ENCODE assay signal across 20 cellular contexts in the genomic region with DNA sequence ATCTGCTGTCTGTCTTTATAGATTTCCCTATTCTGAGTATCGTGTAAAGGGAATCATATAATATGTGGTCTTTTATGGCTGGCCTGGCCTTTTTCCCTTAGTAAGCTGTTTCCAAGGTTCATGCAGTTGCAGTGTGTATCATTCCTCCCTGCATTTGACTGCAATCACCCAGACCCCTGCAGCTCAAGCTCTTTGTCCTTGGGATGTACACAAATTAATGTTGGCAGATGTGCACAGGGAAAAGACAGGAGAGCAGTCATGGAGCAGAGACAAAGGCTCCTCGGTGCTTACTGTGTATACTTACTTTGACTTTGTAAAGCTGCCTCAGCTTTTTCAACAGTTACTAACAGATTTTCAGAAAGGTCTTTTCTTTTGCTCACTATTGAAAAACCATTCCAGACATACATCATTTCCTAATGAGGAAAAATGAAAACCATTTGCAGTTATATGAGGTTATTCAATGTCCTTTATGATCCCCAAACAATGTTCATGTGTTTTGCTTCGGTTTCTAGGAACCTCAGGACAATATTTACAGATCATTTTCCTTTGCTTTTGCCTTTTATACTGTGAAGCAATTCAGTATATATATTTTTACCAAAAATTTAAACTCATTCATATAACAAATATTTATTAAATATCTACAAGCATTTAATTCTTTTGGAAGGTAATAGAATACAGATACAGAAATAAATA.
DNase-seq lines count a peak whose midpoint lies in the region; ATAC-seq and TF ChIP-seq lines count a peak whose summit lies in the region.
"Had no signal": no experiment of that assay in that cellular context is flagged by ENCODE, and none has a peak within 500 bp of the region (broad histone marks: within the 10 kb centered on the region; RNA-seq: fewer than 3 reads in every experiment).

No MANE protein-coding gene starts in this region.

- DNase-seq in COLO668 (lab: John Stamatoyannopoulos, UW; ENCODE audit: unreplicated experiment), result peak; percentile 18
- DNase-seq in NCI-H1694 treated with DMSO at 0.1 percent for 48 hours (lab: John Stamatoyannopoulos, UW), result peak; percentile 72
- DNase-seq in NCI-H82 (lab: John Stamatoyannopoulos, UW), result peak; percentile 83
- peak; percentile 10 for DNase-seq in mesenchymal stem cell
- DNase-seq in PC-9, result no peak
- no peak for DNase-seq in activated CD4-positive, alpha-beta T cell treated with anti-CD3 and anti-CD28 coated beads for 36 hours
- no peak for DNase-seq in SJCRH30
- DNase-seq: activated CD4-positive, alpha-beta T cell treated with anti-CD3 and anti-CD28 coated beads, Interleukin-2, amount 50 U/mL, for 4 hours; activated T-cell treated with anti-CD3 and anti-CD28 coated beads, Interleukin-2, amount 50 U/mL, for 24 hours; CD8-positive, alpha-beta memory T cell; GM23248; immature natural killer cell; Kasumi-1; mammary epithelial cell; NCI-H187 treated with DMSO at 0.1 percent for 48 hours; nephron progenitor cell; stomach had no signal

- WGBS in mesenchymal stem cell, result 85% methylated on average over 2 of the region's 3 CpGs

- H3K36me3 Mint-ChIP-seq in activated CD4-positive, alpha-beta T cell treated with anti-CD3 and anti-CD28 coated beads for 36 hours (ENCODE audit: low read depth), result peaks cover 50% of the 10 kb centered on the region

- H3K27me3 Mint-ChIP-seq in activated CD4-positive, alpha-beta T cell treated with anti-CD3 and anti-CD28 coated beads for 36 hours, result no peaks in the 10 kb centered on the region
- H3K27me3 Mint-ChIP-seq: activated naive CD4-positive, alpha-beta T cell treated with anti-CD3 and anti-CD28 coated beads, Interleukin-2, amount 50 U/mL, for 24 hours; activated T-cell treated with anti-CD3 and anti-CD28 coated beads, Interleukin-2, amount 50 U/mL, for 24 hours; CD8-positive, alpha-beta memory T cell; dendritic cell treated with granulocyte-macrophage colony-stimulating factor and Interleukin-4, amounts not matched to agents 40 ng/mL and 50 ng/mL, for 4 days had no signal

- no peak overlapping the region for H3K4ac ChIP-seq in mesenchymal stem cell (ENCODE audit: low read depth in 1 of 2, low read length in 2 of 2)

- no peak overlapping the region for H3K27ac Mint-ChIP-seq in activated CD4-positive, alpha-beta T cell treated with anti-CD3 and anti-CD28 coated beads for 36 hours
- H3K27ac Mint-ChIP-seq: activated naive CD4-positive, alpha-beta T cell treated with anti-CD3 and anti-CD28 coated beads, Interleukin-2, amount 50 U/mL, for 24 hours; activated T-cell treated with anti-CD3 and anti-CD28 coated beads, Interleukin-2, amount 50 U/mL, for 24 hours; dendritic cell treated with granulocyte-macrophage colony-stimulating factor and Interleukin-4, amounts not matched to agents 40 ng/mL and 50 ng/mL, for 4 days; nephron progenitor cell had no signal

- H3K9me3 ChIP-seq in mesenchymal stem cell (ENCODE audit: control insufficient read depth, low read length) (no peaks in the 10 kb centered on the region), PC-9 (ENCODE audit: insufficient read depth, low read depth) (no peaks in the 10 kb centered on the region), SJCRH30 (replicated peaks) (no peaks in the 10 kb centered on the region)
- H3K9me3 ChIP-seq: stomach had no signal

- CTCF ChIA-PET in PC-9 (lab: Charles Lee), result no interaction called here
- CTCF ChIA-PET in activated CD4-positive, alpha-beta T cell treated with anti-CD3 and anti-CD28 coated beads for 36 hours (lab: Charles Lee), result interaction anchor here (0.6 to 1.4 kb wide), 3 partner anchors 16 to 43 kb away, joined by 3 read pairs; no protein-coding TSS in a partner anchor

- H3K14ac ChIP-seq in mesenchymal stem cell (ENCODE audit: low read length in 2 of 2), result peak overlapping the region in 1 of 2 experiments; percentile 59

- no peak for TF ChIP-seq CTCF in PC-9 (conservative IDR thresholded peaks at IDR 0.05)

- no peak overlapping the region for H2BK120ac ChIP-seq in mesenchymal stem cell (ENCODE audit: low read depth, low read length)

- peaks cover 5 to 54% of the 10 kb centered on the region in 2 experiments for H3K36me3 ChIP-seq in mesenchymal stem cell (ENCODE audit: control insufficient read depth in 1 of 2, insufficient read depth in 2 of 2, low read depth in 1 of 2, low read length in 2 of 2)
- no peaks in the 10 kb centered on the region for H3K36me3 ChIP-seq in PC-9 (ENCODE audit: low read depth)
- H3K36me3 ChIP-seq in SJCRH30, result no peaks in the 10 kb centered on the region

- H2AFZ ChIP-seq in mesenchymal stem cell (ENCODE audit: low read depth, low read length) (no peak overlapping the region), PC-9 (no peak overlapping the region)
- H2AFZ ChIP-seq: GM23248 had no signal

- H3K4me3 Mint-ChIP-seq in activated CD4-positive, alpha-beta T cell treated with anti-CD3 and anti-CD28 coated beads for 36 hours, result no peak overlapping the region
- H3K4me3 Mint-ChIP-seq: activated naive CD4-positive, alpha-beta T cell treated with anti-CD3 and anti-CD28 coated beads, Interleukin-2, amount 50 U/mL, for 24 hours; activated T-cell treated with anti-CD3 and anti-CD28 coated beads, Interleukin-2, amount 50 U/mL, for 24 hours; CD8-positive, alpha-beta memory T cell; dendritic cell treated with granulocyte-macrophage colony-stimulating factor and Interleukin-4, amounts not matched to agents 40 ng/mL and 50 ng/mL, for 4 days; immature natural killer cell; nephron progenitor cell had no signal

- no peaks in the 10 kb centered on the region for H4K20me1 ChIP-seq in PC-9 (ENCODE audit: insufficient read depth)

- H3K9me3 Mint-ChIP-seq in activated CD4-positive, alpha-beta T cell treated with anti-CD3 and anti-CD28 coated beads for 36 hours (ENCODE audit: low read depth), result no peaks in the 10 kb centered on the region
- H3K9me3 Mint-ChIP-seq: activated naive CD4-positive, alpha-beta T cell treated with anti-CD3 and anti-CD28 coated beads, Interleukin-2, amount 50 U/mL, for 24 hours; activated T-cell treated with anti-CD3 and anti-CD28 coated beads, Interleukin-2, amount 50 U/mL, for 24 hours; CD8-positive, alpha-beta memory T cell; dendritic cell treated with granulocyte-macrophage colony-stimulating factor and Interleukin-4, amounts not matched to agents 40 ng/mL and 50 ng/mL, for 4 days; immature natural killer cell; nephron progenitor cell had no signal

- no peak for ATAC-seq in activated CD4-positive, alpha-beta T cell treated with anti-CD3 and anti-CD28 coated beads for 36 hours
- no peak for ATAC-seq in HG03097 (IDR thresholded peaks at IDR 0.05; ENCODE audit: low FRiP score, unreplicated experiment)

- H3K4me1 Mint-ChIP-seq in activated CD4-positive, alpha-beta T cell treated with anti-CD3 and anti-CD28 coated beads for 36 hours, result peaks cover 15% of the 10 kb centered on the region
- H3K4me1 Mint-ChIP-seq: nephron progenitor cell had no signal

- no peak overlapping the region for H3K23ac ChIP-seq in mesenchymal stem cell (ENCODE audit: low read length in 2 of 2)

- no peak overlapping the region for H3K27ac ChIP-seq in mesenchymal stem cell (ENCODE audit: low read length, poor library complexity, severe bottlenecking)
- H3K27ac ChIP-seq in PC-9, result no peak overlapping the region
- H3K27ac ChIP-seq in SJCRH30, result no peak overlapping the region
- H3K27ac ChIP-seq: GM23248, stomach had no signal

- H3K4me3 ChIP-seq in mesenchymal stem cell (ENCODE audit: insufficient read depth in 1 of 2, low read depth in 1 of 2, low read length in 2 of 2) (no peak overlapping the region), PC-9 (no peak overlapping the region), SJCRH30 (no peak overlapping the region)
- H3K4me3 ChIP-seq: GM23248, stomach had no signal

- H2BK15ac ChIP-seq in mesenchymal stem cell (ENCODE audit: low read depth, poor library complexity, severe bottlenecking), result no peak overlapping the region

- H3K4me1 ChIP-seq in mesenchymal stem cell (ENCODE audit: control insufficient read depth, insufficient read depth, low read depth, low read length), result no peaks in the 10 kb centered on the region
- H3K4me1 ChIP-seq in PC-9 (replicated peaks; ENCODE audit: insufficient read depth), result no peaks in the 10 kb centered on the region
- no peaks in the 10 kb centered on the region for H3K4me1 ChIP-seq in SJCRH30

- H4K8ac ChIP-seq in mesenchymal stem cell (ENCODE audit: low read length), result peak overlapping the region; percentile 54

- no peaks in the 10 kb centered on the region for H3K9me2 ChIP-seq in PC-9 (ENCODE audit: insufficient read depth)

- H3F3A ChIP-seq in PC-9 (ENCODE audit: insufficient read depth, low read depth), result no peaks in the 10 kb centered on the region

- peaks cover 5% of the 10 kb centered on the region for H3K79me1 ChIP-seq in mesenchymal stem cell (replicated peaks; ENCODE audit: low read length, poor library complexity, severe bottlenecking)

- H3K79me2 ChIP-seq in PC-9 (ENCODE audit: low read depth), result no peaks in the 10 kb centered on the region

- intact Hi-C loops in PC-9 (cut with micrococcal nuclease; ENCODE audit: unreplicated experiment), result no loop called here
- intact Hi-C loops in activated CD4-positive, alpha-beta T cell treated with anti-CD3 and anti-CD28 coated beads for 36 hours (cut with DNase I, micrococcal nuclease), result no loop called here

- no peak overlapping the region for H3K9ac ChIP-seq in mesenchymal stem cell (ENCODE audit: low read length)
- H3K9ac ChIP-seq: GM23248 had no signal

- H3K27me3 ChIP-seq in mesenchymal stem cell (ENCODE audit: control insufficient read depth in 1 of 2, insufficient read depth in 1 of 2, low read length in 2 of 2) (no peaks in the 10 kb centered on the region), PC-9 (ENCODE audit: insufficient read depth, low read depth) (no peaks in the 10 kb centered on the region), SJCRH30 (no peaks in the 10 kb centered on the region)
- H3K27me3 ChIP-seq: stomach had no signal

- POLR2A ChIA-PET in PC-9 (lab: Charles Lee; ENCODE audit: unreplicated experiment), result no interaction called here
- POLR2A ChIA-PET in activated CD4-positive, alpha-beta T cell treated with anti-CD3 and anti-CD28 coated beads for 36 hours (lab: Charles Lee), result no interaction called here

- no peak overlapping the region for H2AK5ac ChIP-seq in mesenchymal stem cell (ENCODE audit: low read length, severe bottlenecking)

- no peak overlapping the region for H3K18ac ChIP-seq in mesenchymal stem cell (ENCODE audit: low read depth in 1 of 2, low read length in 2 of 2)

- no peak overlapping the region for H2BK5ac ChIP-seq in mesenchymal stem cell (ENCODE audit: low read depth, low read length, poor library complexity, severe bottlenecking)

- no peak overlapping the region for H4K91ac ChIP-seq in mesenchymal stem cell (ENCODE audit: low read length)

- no TSS peak for BruUV-seq in PC-9 (replicated peaks; lab: Mats Ljungman, UMichigan)

- H2BK12ac ChIP-seq in mesenchymal stem cell (ENCODE audit: low read length in 2 of 2), result no peak overlapping the region

- no peak overlapping the region for H3K4me2 ChIP-seq in mesenchymal stem cell (ENCODE audit: low read length, poor library complexity, severe bottlenecking)
- H3K4me2 ChIP-seq in PC-9, result no peak overlapping the region

Comparison
In these comparisons a context has a peak if more than half of its experiments do, and no peak if none do; other contexts are left out.
1. DNase-seq: peak in COLO668 (single experiment), NCI-H1694 treated with DMSO at 0.1 percent for 48 hours (single experiment), NCI-H82 (single experiment) and mesenchymal stem cell (single experiment); none in PC-9 (0 of 2), activated CD4-positive, alpha-beta T cell treated with anti-CD3 and anti-CD28 coated beads for 36 hours (single experiment) and SJCRH30 (0 of 2).